ENCODE assay signal across 1 cellular context in genomic region chr6:57317060-57317943, GRCh38.
A peak's percentile ranks its signal among the peaks of the same experiment; 100 is the strongest.
TF ChIP-seq lines count a peak whose summit lies in the region.

Gene PRIM2, plus strand, starts transcription at chr6:57317630. Its CDS starts 816 bp downstream, at chr6:57318446.

TF ChIP-seq in GM23338, 12 proteins besides CTCF, POLR2A, EP300 and RAD21 (continued from another document):
- TF ChIP-seq ZNF462 (CRISPR knock-in tag; IDR thresholded peaks at IDR 0.05) (no peak), ETS1 (IDR thresholded peaks at IDR 0.05) (peak; percentile 35; the same call in 1 of the 2 replicates), ZNF331 (CRISPR knock-in tag; IDR thresholded peaks at IDR 0.05; ENCODE audit: low read depth) (no peak), JUNB (IDR thresholded peaks at IDR 0.05; ENCODE audit: unreplicated experiment) (no peak), CREB1 (CRISPR knock-in tag; IDR thresholded peaks at IDR 0.05; ENCODE audit: low read depth) (peak; percentile 62), POLR2AphosphoS5 (IDR thresholded peaks at IDR 0.05; ENCODE audit: low read depth) (peak; percentile 91)
